20 cellular contexts compared by ENCODE assay signal in genomic region chr19:11005521-11005920, GRCh38.
"Had no signal": no experiment of that assay in that cellular context is flagged by ENCODE, and none has a peak within 500 bp of the region (broad histone marks: within the 10 kb centered on the region; RNA-seq: fewer than 3 reads in every experiment).

No MANE protein-coding gene starts in this region.

- H3K27ac Mint-ChIP-seq: activated CD4-positive, alpha-beta T cell treated with anti-CD3 and anti-CD28 coated beads, Interleukin-2, amount 10 ng/mL, durations not matched to agents 7 days and 5 days; activated naive CD8-positive, alpha-beta T cell treated with anti-CD3 and anti-CD28 coated beads for 36 hours; stimulated activated naive CD8-positive, alpha-beta T cell treated with anti-CD3 and anti-CD28 coated beads, Interleukin-15, Interleukin-2, amounts not matched to agents 100 ng/mL and 50 ng/mL, for 24 hours had no signal

- H3K4me1 ChIP-seq: body of pancreas, foreskin keratinocyte, right lobe of liver, upper lobe of right lung had no signal

- H3K9me3 ChIP-seq: body of pancreas, mucosa of descending colon, right lobe of liver, upper lobe of right lung had no signal

- H3K4me3 Mint-ChIP-seq: activated CD4-positive, alpha-beta T cell treated with anti-CD3 and anti-CD28 coated beads, Interleukin-2, amount 10 ng/mL, durations not matched to agents 7 days and 5 days; activated naive CD8-positive, alpha-beta T cell treated with anti-CD3 and anti-CD28 coated beads for 36 hours; activated T-cell treated with anti-CD3 and anti-CD28 coated beads, Interleukin-2, amount 50 U/mL, for 72 hours; memory B cell; naive thymus-derived CD4-positive, alpha-beta T cell; stimulated activated naive CD8-positive, alpha-beta T cell treated with anti-CD3 and anti-CD28 coated beads, Interleukin-15, Interleukin-2, amounts not matched to agents 100 ng/mL and 50 ng/mL, for 24 hours; T-helper 2 cell treated with Interferon-gamma antibody and Interleukin-4, amounts not matched to agents 5 μg/mL and 100 μg/mL, for 36 hours had no signal

- H3K4me1 Mint-ChIP-seq: activated CD4-positive, alpha-beta T cell treated with anti-CD3 and anti-CD28 coated beads, Interleukin-2, amount 10 ng/mL, durations not matched to agents 7 days and 5 days; activated naive CD8-positive, alpha-beta T cell treated with anti-CD3 and anti-CD28 coated beads for 36 hours; memory B cell; naive thymus-derived CD4-positive, alpha-beta T cell had no signal

- H3K27ac ChIP-seq: body of pancreas, foreskin keratinocyte, right lobe of liver, upper lobe of right lung had no signal

- H3K9me3 Mint-ChIP-seq: activated CD4-positive, alpha-beta T cell treated with anti-CD3 and anti-CD28 coated beads, Interleukin-2, amount 10 ng/mL, durations not matched to agents 7 days and 5 days; activated naive CD8-positive, alpha-beta T cell treated with anti-CD3 and anti-CD28 coated beads for 36 hours; activated T-cell treated with anti-CD3 and anti-CD28 coated beads, Interleukin-2, amount 50 U/mL, for 72 hours; memory B cell; stimulated activated naive CD8-positive, alpha-beta T cell treated with anti-CD3 and anti-CD28 coated beads, Interleukin-15, Interleukin-2, amounts not matched to agents 100 ng/mL and 50 ng/mL, for 24 hours; T-helper 2 cell treated with Interferon-gamma antibody and Interleukin-4, amounts not matched to agents 5 μg/mL and 100 μg/mL, for 36 hours had no signal

- H3K27me3 ChIP-seq: body of pancreas, foreskin keratinocyte, right lobe of liver, upper lobe of right lung had no signal

- ATAC-seq: activated T-cell treated with anti-CD3 and anti-CD28 coated beads, Interleukin-2, amount 50 U/mL, for 72 hours; body of pancreas; foreskin keratinocyte; left ventricle myocardium superior; mucosa of descending colon; naive thymus-derived CD4-positive, alpha-beta T cell; right lobe of liver; upper lobe of right lung had no signal

- H3K4me3 ChIP-seq: body of pancreas, mucosa of descending colon, right lobe of liver, smooth muscle cell, upper lobe of right lung had no signal

- H3K27me3 Mint-ChIP-seq: activated CD4-positive, alpha-beta T cell treated with anti-CD3 and anti-CD28 coated beads, Interleukin-2, amount 10 ng/mL, durations not matched to agents 7 days and 5 days; activated naive CD8-positive, alpha-beta T cell treated with anti-CD3 and anti-CD28 coated beads for 36 hours; memory B cell; naive thymus-derived CD4-positive, alpha-beta T cell; stimulated activated naive CD8-positive, alpha-beta T cell treated with anti-CD3 and anti-CD28 coated beads, Interleukin-15, Interleukin-2, amounts not matched to agents 100 ng/mL and 50 ng/mL, for 24 hours had no signal

- DNase-seq: activated CD4-positive, alpha-beta T cell treated with anti-CD3 and anti-CD28 coated beads, Interleukin-2, amount 10 ng/mL, durations not matched to agents 7 days and 5 days; activated CD8-positive, alpha-beta memory T cell treated with anti-CD3 and anti-CD28 coated beads, Interleukin-2, amount 50 U/mL, for 48 hours; activated gamma-delta T cell; activated naive CD8-positive, alpha-beta T cell treated with anti-CD3 and anti-CD28 coated beads for 36 hours; activated T-cell treated with anti-CD3 and anti-CD28 coated beads, Interleukin-2, amount 50 U/mL, for 72 hours; body of pancreas; central memory CD4-positive, alpha-beta T cell; effector CD8-positive, alpha-beta T cell; foreskin keratinocyte; glutamatergic neuron; kidney glomerular epithelial cell; left ventricle myocardium superior; mucosa of descending colon; naive thymus-derived CD4-positive, alpha-beta T cell; right lobe of liver; upper lobe of right lung had no signal

- H3K4me2 ChIP-seq: smooth muscle cell had no signal
